22 cellular contexts compared by ENCODE assay signal in the genomic region with DNA sequence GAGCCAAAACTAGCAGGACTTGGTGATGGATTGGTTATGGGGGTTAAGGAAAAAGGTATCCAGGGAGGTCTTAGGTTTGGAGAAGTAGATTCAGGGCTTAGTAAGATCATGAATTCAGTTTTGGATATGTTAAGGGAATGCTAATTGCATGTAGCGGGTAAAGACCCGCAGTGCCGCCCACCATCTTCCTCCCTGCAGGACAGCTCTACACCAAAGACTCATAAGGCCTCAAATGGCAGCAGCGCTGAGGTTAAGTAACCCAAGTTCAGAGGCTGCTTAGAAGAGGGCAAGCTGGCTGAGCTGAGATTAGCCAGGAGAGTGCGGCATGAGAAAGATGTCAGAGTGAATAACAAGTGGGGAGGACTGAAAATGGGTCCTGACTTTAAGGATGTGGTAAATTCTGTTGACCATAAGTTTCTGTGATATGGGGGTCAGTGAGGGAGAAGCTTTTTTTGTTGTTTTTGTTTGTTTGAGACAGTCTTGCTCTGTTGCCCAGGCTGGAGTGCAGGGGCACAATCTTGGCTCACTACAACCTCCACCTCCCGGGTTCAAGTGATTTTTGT. TPM values are rescaled to one million over a fixed set of nuclear protein-coding genes. Genes with fewer than 3 reads are reported as not detected.
DNase-seq lines count a peak whose midpoint lies in the region; ATAC-seq, FAIRE-seq and TF ChIP-seq lines count a peak whose summit lies in the region.
"Had no signal": no experiment of that assay in that cellular context is flagged by ENCODE, and none has a peak within 500 bp of the region (broad histone marks: within the 10 kb centered on the region; RNA-seq: fewer than 3 reads in every experiment).

No MANE protein-coding gene starts in this region.

- intact Hi-C loops in natural killer cell (cut with micrococcal nuclease) (no loop called here), GM12878 (cut with micrococcal nuclease; ENCODE audit: unreplicated experiment) (no loop called here), left ventricle myocardium superior (cut with micrococcal nuclease) (no loop called here)

- H3K27me3 Mint-ChIP-seq in natural killer cell (ENCODE audit: low read depth in 2 of 2), result no peaks in the 10 kb centered on the region
- no peaks in the 10 kb centered on the region for H3K27me3 Mint-ChIP-seq in natural killer cell treated with Interleukin-12 subunit alpha and Interleukin-12 subunit beta and Interleukin-15 and Interleukin-18, amount 100 ng/mL, for 72 hours
- H3K27me3 Mint-ChIP-seq in activated CD8-positive, alpha-beta memory T cell treated with anti-CD3 and anti-CD28 coated beads, Interleukin-2, amount 10 ng/mL, durations not matched to agents 7 days and 5 days, result no peaks in the 10 kb centered on the region
- H3K27me3 Mint-ChIP-seq: CD4-positive, alpha-beta memory T cell had no signal

- POLR2A ChIA-PET in GM12878 (lab: Charles Lee), result interaction anchor here (0.7 to 10.4 kb wide), 7 partner anchors 9 to 78 kb away, joined by 4 to 122 read pairs (median 5); no protein-coding TSS in a partner anchor

- no peak overlapping the region; the same call in 1 of the 2 replicates for H3K27ac ChIP-seq in GM12878 (ENCODE audit: control insufficient read depth, insufficient read depth)
- H3K27ac ChIP-seq: A549 had no signal

- H2AFZ ChIP-seq in GM12878 (ENCODE audit: control insufficient read depth, low read depth, low read length), result no peak overlapping the region

- peaks cover 54% of the 10 kb centered on the region for H3K4me1 ChIP-seq in GM12878 (ENCODE audit: control insufficient read depth, insufficient read depth, low read length)

- CTCF ChIA-PET in GM12878 (lab: Yijun Ruan, JAX), result interaction anchor here (0.7 to 4.3 kb wide), 10 partner anchors 9 to 73 kb away, joined by 3 to 33 read pairs (median 4); no protein-coding TSS in a partner anchor
- CTCF ChIA-PET in activated CD8-positive, alpha-beta memory T cell treated with anti-CD3 and anti-CD28 coated beads, Interleukin-2, amount 10 ng/mL, durations not matched to agents 7 days and 5 days (lab: Charles Lee), result interaction anchor here (0.7 to 1.9 kb wide), 3 partner anchors 14 to 72 kb away, joined by 4 to 6 read pairs (median 4); partner anchors contain the start of gene RAD9B

- ATAC-seq in natural killer cell, result no peak
- no peak for ATAC-seq in natural killer cell treated with Interleukin-12 subunit alpha and Interleukin-12 subunit beta and Interleukin-15 and Interleukin-18, amount 100 ng/mL, for 72 hours
- no peak for ATAC-seq in GM12878
- no peak for ATAC-seq in activated CD8-positive, alpha-beta memory T cell treated with anti-CD3 and anti-CD28 coated beads, Interleukin-2, amount 10 ng/mL, durations not matched to agents 7 days and 5 days
- no peak for ATAC-seq in left ventricle myocardium superior
- ATAC-seq: Right ventricle myocardium inferior had no signal

- H4K20me1 ChIP-seq in GM12878 (ENCODE audit: control insufficient read depth, insufficient read depth), result no peaks in the 10 kb centered on the region

- SMC1A ChIA-PET in GM12878 (lab: Charles Lee; ENCODE audit: uncharacterized antibody, unreplicated experiment), result interaction anchor here (1.0 to 18.4 kb wide), 14 partner anchors 10 to 151 kb away, joined by 3 to 308 read pairs (median 10); partner anchors contain the start of genes FAM216A and GPN3

- TF ChIP-seq CTCF in natural killer cell (IDR thresholded peaks at IDR 0.05) (no peak), GM20000 (IDR thresholded peaks at IDR 0.05; ENCODE audit: extremely low read depth, missing control alignments) (no peak), GM12878 (IDR thresholded peaks at IDR 0.05 in 2 of 3, conservative IDR thresholded peaks at IDR 0.05 in 1 of 3; ENCODE audit: control insufficient read depth in 2 of 3, extremely low read depth in 1 of 3, insufficient read depth in 1 of 3, low read depth in 3 of 3, low read length in 3 of 3) (no peak)

- no peak for TF ChIP-seq EP300 in GM12878 (IDR thresholded peaks at IDR 0.05; ENCODE audit: borderline replicate concordance in 1 of 2, control insufficient read depth in 1 of 2, low read depth in 2 of 2, low read length in 2 of 2)

- no peak for FAIRE-seq in GM12878 (lab: Jason Lieb, UNC)
- FAIRE-seq: A549, H54, RCC 7860 had no signal

- DNase-seq in natural killer cell (no peak), GM20000 (ENCODE audit: low spot score) (peak; percentile 27), GM12878 (ENCODE audit: low read depth, low spot score) (no peak), NCI-H2196 treated with DMSO at 0.1 percent for 48 hours (lab: John Stamatoyannopoulos, UW; ENCODE audit: unreplicated experiment) (no peak), H4 (ENCODE audit: low spot score) (no peak), left ventricle myocardium superior (no peak)
- DNase-seq in natural killer cell treated with Interleukin-12 subunit alpha and Interleukin-12 subunit beta and Interleukin-15 and Interleukin-18, amount 100 ng/mL, for 72 hours (ENCODE audit: low spot score), result no peak
- DNase-seq in activated CD8-positive, alpha-beta memory T cell treated with anti-CD3 and anti-CD28 coated beads, Interleukin-2, amount 10 ng/mL, durations not matched to agents 7 days and 5 days, result no peak
- DNase-seq: CD4-positive, alpha-beta memory T cell; DMS53; MM.1S; NCI-H1092; NCI-H1436 treated with DMSO at 0.1 percent for 48 hours; NCI-H2029 treated with DMSO at 0.1 percent for 48 hours; NCI-H2171; NCI-H446; NCI-H526 treated with DMSO at 0.1 percent for 48 hours; NK-92 treated with Interleukin-12 subunit alpha and Interleukin-12 subunit beta, amount 100 ng/mL, for 24 hours had no signal

- H3K27me3 ChIP-seq in GM12878 (replicated peaks in 1 of 2; ENCODE audit: control insufficient read depth in 2 of 2, insufficient read depth in 2 of 2, low read length in 1 of 2), result no peaks in the 10 kb centered on the region

- peak overlapping the region; percentile 1 to 35 for H3K27ac Mint-ChIP-seq in natural killer cell
- H3K27ac Mint-ChIP-seq in natural killer cell treated with Interleukin-12 subunit alpha and Interleukin-12 subunit beta and Interleukin-15 and Interleukin-18, amount 100 ng/mL, for 72 hours, result peak overlapping the region in 1 of 2 donors; percentile 20
- no peak overlapping the region for H3K27ac Mint-ChIP-seq in activated CD8-positive, alpha-beta memory T cell treated with anti-CD3 and anti-CD28 coated beads, Interleukin-2, amount 10 ng/mL, durations not matched to agents 7 days and 5 days

- 41% methylated on average over 6 of the region's 6 CpGs for WGBS in GM12878 (ENCODE audit: insufficient coverage, insufficient replicate concordance, low lambda C conversion rate, missing lambda C conversion rate)

- H3K36me3 Mint-ChIP-seq in natural killer cell, result no peaks in the 10 kb centered on the region
- no peaks in the 10 kb centered on the region for H3K36me3 Mint-ChIP-seq in natural killer cell treated with Interleukin-12 subunit alpha and Interleukin-12 subunit beta and Interleukin-15 and Interleukin-18, amount 100 ng/mL, for 72 hours
- H3K36me3 Mint-ChIP-seq in activated CD8-positive, alpha-beta memory T cell treated with anti-CD3 and anti-CD28 coated beads, Interleukin-2, amount 10 ng/mL, durations not matched to agents 7 days and 5 days, result peaks cover 24% of the 10 kb centered on the region

- TF ChIP-seq POLR2A in GM12878 (IDR thresholded peaks at IDR 0.05; ENCODE audit: low read depth, low read length), result no peak

- no peak overlapping the region for H3K9ac ChIP-seq in GM12878 (ENCODE audit: control insufficient read depth, insufficient read depth, low read length)

- H3K9me3 Mint-ChIP-seq in natural killer cell, result no peaks in the 10 kb centered on the region
- H3K9me3 Mint-ChIP-seq in natural killer cell treated with Interleukin-12 subunit alpha and Interleukin-12 subunit beta and Interleukin-15 and Interleukin-18, amount 100 ng/mL, for 72 hours, result no peaks in the 10 kb centered on the region
- H3K9me3 Mint-ChIP-seq in activated CD8-positive, alpha-beta memory T cell treated with anti-CD3 and anti-CD28 coated beads, Interleukin-2, amount 10 ng/mL, durations not matched to agents 7 days and 5 days (ENCODE audit: low read depth), result no peaks in the 10 kb centered on the region
- H3K9me3 Mint-ChIP-seq: CD4-positive, alpha-beta memory T cell had no signal

- no peaks in the 10 kb centered on the region for H3K9me3 ChIP-seq in GM12878 (replicated peaks; ENCODE audit: control insufficient read depth, insufficient read depth, low read length)
- H3K9me3 ChIP-seq: A549 had no signal

- RAD21 ChIA-PET in GM12878 (lab: Charles Lee; ENCODE audit: unreplicated experiment), result interaction anchor here (1.0 to 7.3 kb wide), 11 partner anchors 9 to 78 kb away, joined by 3 to 109 read pairs (median 5); partner anchors contain the start of gene ARPC3

- peaks cover 14% of the 10 kb centered on the region for H3K79me2 ChIP-seq in GM12878 (ENCODE audit: control insufficient read depth, insufficient read depth, low read length)

- no peak overlapping the region for H3K4me3 Mint-ChIP-seq in natural killer cell
- H3K4me3 Mint-ChIP-seq in natural killer cell treated with Interleukin-12 subunit alpha and Interleukin-12 subunit beta and Interleukin-15 and Interleukin-18, amount 100 ng/mL, for 72 hours, result no peak overlapping the region
- no peak overlapping the region for H3K4me3 Mint-ChIP-seq in activated CD8-positive, alpha-beta memory T cell treated with anti-CD3 and anti-CD28 coated beads, Interleukin-2, amount 10 ng/mL, durations not matched to agents 7 days and 5 days
- H3K4me3 Mint-ChIP-seq: CD4-positive, alpha-beta memory T cell had no signal

- H3K4me2 ChIP-seq in GM12878 (ENCODE audit: control insufficient read depth, insufficient read depth), result no peak overlapping the region
- H3K4me2 ChIP-seq: A549 had no signal

- TF ChIP-seq RAD21 in GM12878 (IDR thresholded peaks at IDR 0.05; ENCODE audit: insufficient read depth, low read depth, low read length), result no peak

- peaks cover 0 to 4% of the 10 kb centered on the region in 2 experiments; a peak in 2 of 4 replicates for H3K36me3 ChIP-seq in GM12878 (ENCODE audit: control insufficient read depth in 2 of 2, insufficient read depth in 2 of 2, low read length in 1 of 2)

- in situ Hi-C loops in GM12878 (cut with MboI), result no loop called here

- no TSS peak for BruUV-seq in GM12878 (replicated peaks; lab: Mats Ljungman, UMichigan)

- H3K4me3 ChIP-seq in GM12878, result no peak overlapping the region
- H3K4me3 ChIP-seq: A549 had no signal

- peaks cover 0 to 14% of the 10 kb centered on the region in 2 donors for H3K4me1 Mint-ChIP-seq in natural killer cell
- H3K4me1 Mint-ChIP-seq in natural killer cell treated with Interleukin-12 subunit alpha and Interleukin-12 subunit beta and Interleukin-15 and Interleukin-18, amount 100 ng/mL, for 72 hours (ENCODE audit: low read depth in 2 of 2), result peaks cover 9 to 11% of the 10 kb centered on the region in 2 donors
- peaks cover 15% of the 10 kb centered on the region for H3K4me1 Mint-ChIP-seq in activated CD8-positive, alpha-beta memory T cell treated with anti-CD3 and anti-CD28 coated beads, Interleukin-2, amount 10 ng/mL, durations not matched to agents 7 days and 5 days

RNA-seq across cellular contexts. Expression of gene RAD9B, which starts 26.2 kb away (rescaled TPM):
- total RNA-seq in natural killer cell (1 to 10 TPM in 1 of 3 donors, under 1 TPM in 2; 0.18 to 1.8 (median 0.91) TPM), GM12878 (2014; rRNA removed) (0.87 and 1.1 TPM in 2 replicates), GM12878 (2014; rRNA removed; fragmentation: Illumina TruSeq; extraction: Trizol) (1.1 TPM in 2 replicates), GM12878 (2021) (0.88 and 2.0 TPM in 2 replicates), left ventricle myocardium superior (0.62 TPM)
- under 1 TPM; 0.45 to 0.62 TPM for total RNA-seq in natural killer cell treated with Interleukin-12 subunit alpha and Interleukin-12 subunit beta and Interleukin-15 and Interleukin-18, amount 100 ng/mL, for 72 hours
- 1.8 and 5.8 TPM in 2 replicates for total RNA-seq in GM12878 (2013; cell fraction: nucleolus; rRNA removed)
- 0.88 TPM for polyA plus RNA-seq in GM12878 (2011; ENCODE audit: low read depth)
- polyA plus RNA-seq in GM12878 (2011; rRNA removed) (1.7 and 4.0 TPM in 2 replicates), GM12878 (2014; fragmentation: Illumina TruSeq; extraction: Trizol) (1.4 and 1.9 TPM in 2 replicates), GM12878 (2014; fragmentation: Nextera tagmentation; extraction: Ambion mirVana) (1 to 10 TPM; 1.2 to 2.0 TPM), GM12878 (2014; rRNA removed) (1.4 and 1.7 TPM in 2 replicates), GM12878 (2016; fragmentation: Nextera tagmentation; extraction: Ambion mirVana) (1 to 10 TPM in 1 of 2 experiments, under 1 TPM in 1; 0.54 to 1.3 TPM)
- 1.0 TPM in 2 replicates for polyA plus RNA-seq in GM12878 (2011; cell fraction: cytosol; rRNA removed)
- 1.0 and 1.3 TPM in 2 replicates for polyA plus RNA-seq in GM12878 (2011; cell fraction: nucleus; rRNA removed)
- 0.92 and 1.0 TPM in 2 replicates for polyA plus RNA-seq in GM12878 (2012)
- 1.8 and 2.0 TPM in 2 replicates for polyA minus RNA-seq in GM12878 (2011; rRNA and poly(A)+ RNA removed)
- polyA minus RNA-seq in GM12878 (2011; cell fraction: cytosol; rRNA and poly(A)+ RNA removed), result 0.31 TPM in 1 of 2 replicates, not detected in the other
- polyA minus RNA-seq in GM12878 (2011; cell fraction: nucleus; rRNA and poly(A)+ RNA removed), result 0.24 and 0.86 TPM in 2 replicates
- 0.21 and 0.53 TPM in 2 replicates for total RNA-seq in H4 (2014; rRNA removed; shearing (Covaris generic))
- total RNA-seq in activated CD8-positive, alpha-beta memory T cell treated with anti-CD3 and anti-CD28 coated beads, Interleukin-2, amount 10 ng/mL, durations not matched to agents 7 days and 5 days, result 1 to 10 TPM; 1.8 to 2.2 TPM

RNA-seq across cellular contexts. Expression of gene VPS29, which starts 26.4 kb away (rescaled TPM):
- 100 to 1,000 TPM in 1 of 3 donors, 10 to 100 TPM in 2; 94.3 to 115 (median 99.6) TPM for total RNA-seq in natural killer cell
- total RNA-seq in natural killer cell treated with Interleukin-12 subunit alpha and Interleukin-12 subunit beta and Interleukin-15 and Interleukin-18, amount 100 ng/mL, for 72 hours, result 100 to 1,000 TPM; 105 to 120 TPM
- 160 and 167 TPM in 2 replicates for total RNA-seq in GM12878 (2013; cell fraction: nucleolus; rRNA removed)
- 65.3 and 82.1 TPM in 2 replicates for total RNA-seq in GM12878 (2014; rRNA removed)
- 105 and 109 TPM in 2 replicates for total RNA-seq in GM12878 (2014; rRNA removed; fragmentation: Illumina TruSeq; extraction: Trizol)
- total RNA-seq in GM12878 (2021), result 78.8 and 79.4 TPM in 2 replicates
- polyA plus RNA-seq in GM12878 (2011; ENCODE audit: low read depth), result 91.8 TPM
- 203 and 283 TPM in 2 replicates for polyA plus RNA-seq in GM12878 (2011; rRNA removed)
- polyA plus RNA-seq in GM12878 (2011; cell fraction: cytosol; rRNA removed), result 90.5 and 98.1 TPM in 2 replicates
- polyA plus RNA-seq in GM12878 (2011; cell fraction: nucleus; rRNA removed), result 141 and 158 TPM in 2 replicates
- 100 and 105 TPM in 2 replicates for polyA plus RNA-seq in GM12878 (2012)
- polyA plus RNA-seq in GM12878 (2014; fragmentation: Illumina TruSeq; extraction: Trizol), result 178 and 317 TPM in 2 replicates
- 100 to 1,000 TPM; 290 to 405 TPM for polyA plus RNA-seq in GM12878 (2014; fragmentation: Nextera tagmentation; extraction: Ambion mirVana)
- polyA plus RNA-seq in GM12878 (2014; rRNA removed), result 153 and 210 TPM in 2 replicates
- polyA plus RNA-seq in GM12878 (2016; fragmentation: Nextera tagmentation; extraction: Ambion mirVana), result 100 to 1,000 TPM; 251 to 261 TPM
- polyA minus RNA-seq in GM12878 (2011; rRNA and poly(A)+ RNA removed), result 67.7 and 92.7 TPM in 2 replicates
- polyA minus RNA-seq in GM12878 (2011; cell fraction: cytosol; rRNA and poly(A)+ RNA removed), result 23.9 and 25.2 TPM in 2 replicates
- 33.1 and 41.8 TPM in 2 replicates for polyA minus RNA-seq in GM12878 (2011; cell fraction: nucleus; rRNA and poly(A)+ RNA removed)
- 63.3 and 92.9 TPM in 2 replicates for total RNA-seq in H4 (2014; rRNA removed; shearing (Covaris generic))
- 100 to 1,000 TPM; 126 to 132 TPM for total RNA-seq in activated CD8-positive, alpha-beta memory T cell treated with anti-CD3 and anti-CD28 coated beads, Interleukin-2, amount 10 ng/mL, durations not matched to agents 7 days and 5 days
- total RNA-seq in left ventricle myocardium superior, result 94.1 TPM

RNA-seq across cellular contexts. Expression of gene PPTC7, which starts 54.8 kb away (rescaled TPM):
- 10 to 100 TPM; 44.0 to 52.7 (median 48.0) TPM for total RNA-seq in natural killer cell
- total RNA-seq in natural killer cell treated with Interleukin-12 subunit alpha and Interleukin-12 subunit beta and Interleukin-15 and Interleukin-18, amount 100 ng/mL, for 72 hours, result 10 to 100 TPM; 35.2 to 42.1 TPM
- total RNA-seq in GM12878 (2013; cell fraction: nucleolus; rRNA removed), result 97.8 and 98.0 TPM in 2 replicates
- 8.3 and 9.1 TPM in 2 replicates for total RNA-seq in GM12878 (2014; rRNA removed)
- total RNA-seq in GM12878 (2014; rRNA removed; fragmentation: Illumina TruSeq; extraction: Trizol), result 13.4 and 13.9 TPM in 2 replicates
- total RNA-seq in GM12878 (2021), result 31.0 and 31.4 TPM in 2 replicates
- 16.5 TPM for polyA plus RNA-seq in GM12878 (2011; ENCODE audit: low read depth)
- polyA plus RNA-seq in GM12878 (2011; rRNA removed), result 69.6 and 89.2 TPM in 2 replicates
- 26.8 and 32.6 TPM in 2 replicates for polyA plus RNA-seq in GM12878 (2011; cell fraction: cytosol; rRNA removed)
- 36.0 and 57.5 TPM in 2 replicates for polyA plus RNA-seq in GM12878 (2011; cell fraction: nucleus; rRNA removed)
- 24.9 and 34.0 TPM in 2 replicates for polyA plus RNA-seq in GM12878 (2012)
- 29.8 and 37.9 TPM in 2 replicates for polyA plus RNA-seq in GM12878 (2014; fragmentation: Illumina TruSeq; extraction: Trizol)
- polyA plus RNA-seq in GM12878 (2014; fragmentation: Nextera tagmentation; extraction: Ambion mirVana), result 1 to 10 TPM; 5.0 to 8.9 TPM
- polyA plus RNA-seq in GM12878 (2014; rRNA removed), result 24.8 and 25.9 TPM in 2 replicates
- 10 to 100 TPM in 1 of 2 experiments, 1 to 10 TPM in 1; 4.0 to 11.3 TPM for polyA plus RNA-seq in GM12878 (2016; fragmentation: Nextera tagmentation; extraction: Ambion mirVana)
- 80.9 and 102 TPM in 2 replicates for polyA minus RNA-seq in GM12878 (2011; rRNA and poly(A)+ RNA removed)
- 29.1 and 29.5 TPM in 2 replicates for polyA minus RNA-seq in GM12878 (2011; cell fraction: cytosol; rRNA and poly(A)+ RNA removed)
- 34.9 and 43.1 TPM in 2 replicates for polyA minus RNA-seq in GM12878 (2011; cell fraction: nucleus; rRNA and poly(A)+ RNA removed)
- 3.6 and 3.7 TPM in 2 replicates for total RNA-seq in H4 (2014; rRNA removed; shearing (Covaris generic))
- 10 to 100 TPM; 23.2 to 32.9 TPM for total RNA-seq in activated CD8-positive, alpha-beta memory T cell treated with anti-CD3 and anti-CD28 coated beads, Interleukin-2, amount 10 ng/mL, durations not matched to agents 7 days and 5 days
- 124 TPM for total RNA-seq in left ventricle myocardium superior

RNA-seq across cellular contexts. Expression of gene FAM216A, which starts 59.7 kb away (rescaled TPM):
- total RNA-seq in natural killer cell (1 to 10 TPM; 3.1 to 4.7 (median 3.8) TPM), GM12878 (2014; rRNA removed) (31.2 and 35.8 TPM in 2 replicates), GM12878 (2014; rRNA removed; fragmentation: Illumina TruSeq; extraction: Trizol) (31.3 and 34.6 TPM in 2 replicates), GM12878 (2021) (17.5 and 23.7 TPM in 2 replicates), left ventricle myocardium superior (3.8 TPM)
- 10 to 100 TPM; 13.4 to 26.6 TPM for total RNA-seq in natural killer cell treated with Interleukin-12 subunit alpha and Interleukin-12 subunit beta and Interleukin-15 and Interleukin-18, amount 100 ng/mL, for 72 hours
- 33.5 and 34.5 TPM in 2 replicates for total RNA-seq in GM12878 (2013; cell fraction: nucleolus; rRNA removed)
- polyA plus RNA-seq in GM12878 (2011; ENCODE audit: low read depth), result 19.4 TPM
- polyA plus RNA-seq in GM12878 (2011; rRNA removed) (44.3 and 72.6 TPM in 2 replicates), GM12878 (2014; fragmentation: Illumina TruSeq; extraction: Trizol) (34.0 and 40.0 TPM in 2 replicates), GM12878 (2014; fragmentation: Nextera tagmentation; extraction: Ambion mirVana) (10 to 100 TPM; 15.0 to 36.0 TPM), GM12878 (2014; rRNA removed) (35.2 and 41.3 TPM in 2 replicates), GM12878 (2016; fragmentation: Nextera tagmentation; extraction: Ambion mirVana) (10 to 100 TPM; 47.5 to 48.3 TPM)
- 27.4 and 31.3 TPM in 2 replicates for polyA plus RNA-seq in GM12878 (2011; cell fraction: cytosol; rRNA removed)
- 25.7 and 27.6 TPM in 2 replicates for polyA plus RNA-seq in GM12878 (2011; cell fraction: nucleus; rRNA removed)
- polyA plus RNA-seq in GM12878 (2012), result 23.1 and 31.8 TPM in 2 replicates
- 25.5 and 26.7 TPM in 2 replicates for polyA minus RNA-seq in GM12878 (2011; rRNA and poly(A)+ RNA removed)
- 8.2 and 8.3 TPM in 2 replicates for polyA minus RNA-seq in GM12878 (2011; cell fraction: cytosol; rRNA and poly(A)+ RNA removed)
- polyA minus RNA-seq in GM12878 (2011; cell fraction: nucleus; rRNA and poly(A)+ RNA removed), result 14.4 and 19.9 TPM in 2 replicates
- total RNA-seq in H4 (2014; rRNA removed; shearing (Covaris generic)), result 18.0 TPM in 2 replicates
- total RNA-seq in activated CD8-positive, alpha-beta memory T cell treated with anti-CD3 and anti-CD28 coated beads, Interleukin-2, amount 10 ng/mL, durations not matched to agents 7 days and 5 days, result 10 to 100 TPM; 23.1 to 24.8 TPM
